In the genomic region with DNA sequence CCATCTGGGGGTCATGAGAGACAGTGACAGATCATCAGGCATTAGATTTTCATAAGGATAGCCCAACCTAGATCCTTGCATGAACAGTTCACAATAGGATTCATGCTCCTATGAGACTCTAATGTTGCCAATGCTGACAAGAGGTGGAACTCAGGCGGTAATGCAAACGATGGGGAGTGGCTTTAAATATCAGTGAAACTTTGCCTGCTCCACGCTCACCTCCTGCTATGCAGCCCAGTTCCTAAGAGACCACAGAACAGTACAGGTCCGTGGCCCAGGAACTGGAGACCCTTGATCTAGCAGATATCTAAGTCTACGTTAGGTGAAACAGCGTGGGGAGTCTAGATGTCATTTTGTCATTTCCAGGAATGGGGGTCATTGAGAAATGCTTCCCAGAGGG, we compare ENCODE assay signal across 27 cellular contexts.
"Had no signal": no experiment of that assay in that cellular context is flagged by ENCODE, and none has a peak within 500 bp of the region (broad histone marks: within the 10 kb centered on the region; RNA-seq: fewer than 3 reads in every experiment).

No MANE protein-coding gene starts in this region.

- H3K9me3 ChIP-seq: colonic mucosa, esophagus squamous epithelium, gastrocnemius medialis, left lung, lower lobe of right lung, mucosa of descending colon had no signal

- H3K27ac ChIP-seq: colonic mucosa, epithelial cell of prostate, esophagus squamous epithelium, gastrocnemius medialis, heart right ventricle, left lung, lower lobe of right lung had no signal

- ATAC-seq: effector memory CD8-positive, alpha-beta T cell; esophagus mucosa; gastrocnemius medialis; heart right ventricle; left cardiac atrium; left lung; left ventricle myocardium superior; lower lobe of right lung; mucosa of descending colon had no signal

- H3K36me3 Mint-ChIP-seq: naive B cell had no signal

- H3K9me3 Mint-ChIP-seq: effector memory CD8-positive, alpha-beta T cell had no signal

- H3K4me1 Mint-ChIP-seq: endodermal cell, mesothelial cell of epicardium had no signal

- H3K4me3 Mint-ChIP-seq: dendritic cell treated with granulocyte-macrophage colony-stimulating factor and Interleukin-4, amounts not matched to agents 40 ng/mL and 50 ng/mL, for 4 days; effector memory CD8-positive, alpha-beta T cell; endodermal cell; mesothelial cell of epicardium; naive B cell had no signal

- FAIRE-seq: endometrium, keratinocyte had no signal

- H3K4me3 ChIP-seq: colonic mucosa, esophagus squamous epithelium, gastrocnemius medialis, heart right ventricle, left lung, lower lobe of right lung, mucosa of descending colon had no signal

- DNase-seq: colonic mucosa; cortex of kidney; effector CD8-positive, alpha-beta T cell; effector memory CD8-positive, alpha-beta T cell; endodermal cell; erythroblast; esophagus squamous epithelium; foreskin fibroblast; foreskin melanocyte; gastrocnemius medialis; glutamatergic neuron; head of caudate nucleus; heart right ventricle; hippocampal formation; left cardiac atrium; left lung; left ventricle myocardium superior; lower lobe of right lung; mesenchymal stem cell; mucosa of descending colon; naive B cell had no signal

- H3K36me3 ChIP-seq: colonic mucosa, esophagus squamous epithelium, gastrocnemius medialis, heart right ventricle, left lung, lower lobe of right lung had no signal

- H3K27me3 ChIP-seq: colonic mucosa, esophagus squamous epithelium, gastrocnemius medialis, heart right ventricle, left lung had no signal

- H3K27me3 Mint-ChIP-seq: dendritic cell treated with granulocyte-macrophage colony-stimulating factor and Interleukin-4, amounts not matched to agents 40 ng/mL and 50 ng/mL, for 4 days; naive B cell had no signal

- H3K4me1 ChIP-seq: colonic mucosa, esophagus squamous epithelium, gastrocnemius medialis, left lung, lower lobe of right lung had no signal

- H3K27ac Mint-ChIP-seq: dendritic cell treated with granulocyte-macrophage colony-stimulating factor and Interleukin-4, amounts not matched to agents 40 ng/mL and 50 ng/mL, for 4 days; effector memory CD8-positive, alpha-beta T cell; endodermal cell; mesothelial cell of epicardium; naive B cell had no signal
